10 cellular contexts compared by ENCODE assay signal in genomic region chr1:6448749-6449631, GRCh38. TPM values are rescaled to one million over a fixed set of nuclear protein-coding genes. Genes with fewer than 3 reads are reported as not detected.
DNase-seq lines count a peak whose midpoint lies in the region; ATAC-seq and TF ChIP-seq lines count a peak whose summit lies in the region.
"Had no signal": no experiment of that assay in that cellular context is flagged by ENCODE, and none has a peak within 500 bp of the region (broad histone marks: within the 10 kb centered on the region; RNA-seq: fewer than 3 reads in every experiment).

No MANE protein-coding gene starts in this region.

- no peaks in the 10 kb centered on the region for H3K36me3 ChIP-seq in SK-N-SH (replicated peaks in 1 of 2; ENCODE audit: control insufficient read depth in 1 of 2, insufficient read depth in 2 of 2, low read length in 1 of 2)

- H3K79me2 ChIP-seq in SK-N-SH (ENCODE audit: insufficient read depth) = no peaks in the 10 kb centered on the region

- no peaks in the 10 kb centered on the region for H3K36me3 Mint-ChIP-seq in glutamatergic neuron (ENCODE audit: unreplicated experiment)

- no peaks in the 10 kb centered on the region for H4K20me1 ChIP-seq in SK-N-SH (ENCODE audit: insufficient read depth)

- H3F3A ChIP-seq in SK-N-SH (replicated peaks; ENCODE audit: insufficient read depth) = no peaks in the 10 kb centered on the region

- H3K27ac Mint-ChIP-seq in glutamatergic neuron (ENCODE audit: unreplicated experiment) = no peak overlapping the region

- H3K9me2 ChIP-seq in SK-N-SH = no peaks in the 10 kb centered on the region

- no peak overlapping the region for H3K9ac ChIP-seq in SK-N-SH

- H3K9me3 Mint-ChIP-seq in glutamatergic neuron (ENCODE audit: unreplicated experiment) = peaks cover 3% of the 10 kb centered on the region

- peaks cover 44% of the 10 kb centered on the region for H3K27me3 ChIP-seq in SK-N-SH (ENCODE audit: insufficient read depth)

- POLR2A ChIA-PET in SK-N-SH (lab: Yijun Ruan, JAX) = no interaction called here

- H3K4me3 Mint-ChIP-seq in glutamatergic neuron (ENCODE audit: unreplicated experiment) = peak overlapping the region; percentile 63

- H3K4me1 Mint-ChIP-seq in glutamatergic neuron (ENCODE audit: low read depth, unreplicated experiment) = peaks cover 16% of the 10 kb centered on the region

- CTCF ChIA-PET in SK-N-SH (lab: Yijun Ruan, JAX) = interaction anchor here (0.7 to 6.8 kb wide), 12 partner anchors 10 to 202 kb away, joined by 3 to 70 read pairs (median 4); partner anchors contain the start of genes NOL9 and TAS1R1

- DNase-seq in activated CD4-positive, CD25-positive, alpha-beta regulatory T cell (lab: John Stamatoyannopoulos, UW) = no peak
- DNase-seq in SK-N-SH = peak; percentile 78
- peak; percentile 75 for DNase-seq in glutamatergic neuron
- DNase-seq in stimulated activated naive CD4-positive, alpha-beta T cell (lab: John Stamatoyannopoulos, UW) = peak in 4 of 6 experiments; percentile 25 to 40 (median 28)
- DNase-seq in kidney glomerular epithelial cell (lab: John Stamatoyannopoulos, UW) = no peak
- DNase-seq in GDM1 (lab: John Stamatoyannopoulos, UW) = no peak
- no peak for DNase-seq in stimulated activated CD4-positive, alpha-beta T cell treated with anti-CD3 and anti-CD28 coated beads, Interleukin-12 subunit alpha, Interleukin-12 subunit beta, amount 100 ng/mL, for 4 hours
- DNase-seq: DND-41 had no signal

- no peak overlapping the region for H3K27ac ChIP-seq in SK-N-SH (ENCODE audit: low read depth in 2 of 2, low read length in 1 of 2)
- H3K27ac ChIP-seq: dorsolateral prefrontal cortex had no signal

- no peak for TF ChIP-seq EP300 in SK-N-SH (IDR thresholded peaks at IDR 0.05; ENCODE audit: borderline replicate concordance in 1 of 2, low read depth in 1 of 2, low read length in 1 of 2)

- no peak overlapping the region for H2AFZ ChIP-seq in SK-N-SH (ENCODE audit: low read depth)

- WGBS in SK-N-SH (ENCODE audit: low lambda C conversion rate) = 40% methylated on average over 9 of the region's 66 CpGs

- H3K4me1 ChIP-seq in SK-N-SH (ENCODE audit: control insufficient read depth in 1 of 2, insufficient read depth in 2 of 2, low read depth in 1 of 2, low read length in 1 of 2) = no peaks in the 10 kb centered on the region; a peak in 1 of 4 replicates

- H3K4me2 ChIP-seq in SK-N-SH = no peak overlapping the region

- TF ChIP-seq RAD21 in SK-N-SH (IDR thresholded peaks at IDR 0.05; ENCODE audit: low read length) = no peak

- H3K4me3 ChIP-seq in SK-N-SH (ENCODE audit: low read depth in 2 of 2, low read length in 1 of 2) = peak overlapping the region in 1 of 2 experiments; percentile 12; a peak in 1 of 4 replicates

- H3K27me3 Mint-ChIP-seq in glutamatergic neuron (ENCODE audit: unreplicated experiment) = peaks cover 25% of the 10 kb centered on the region

- peak; percentile 14 to 33 for ATAC-seq in activated CD4-positive, CD25-positive, alpha-beta regulatory T cell treated with anti-CD3 and anti-CD28 coated beads, Interleukin-2, amount 50 U/mL, for 24 hours

- no peaks in the 10 kb centered on the region for H3K9me3 ChIP-seq in SK-N-SH

- TF ChIP-seq CTCF in SK-N-SH (IDR thresholded peaks at IDR 0.05) (no peak), glutamatergic neuron (IDR thresholded peaks at IDR 0.05; ENCODE audit: partially characterized antibody, unreplicated experiment) (no peak)

TF ChIP-seq in SK-N-SH, 30 proteins besides CTCF, POLR2A, EP300 and RAD21:
- TF ChIP-seq YY1 (IDR thresholded peaks at IDR 0.05; ENCODE audit: low read depth) = no peak
- no peak for TF ChIP-seq MAX (IDR thresholded peaks at IDR 0.05; ENCODE audit: low read depth)
- TF ChIP-seq ELF1 (IDR thresholded peaks at IDR 0.05) = no peak

RNA-seq across cellular contexts. Expression of gene TNFRSF25, which starts 17.0 kb away (rescaled TPM):
- 20.8 TPM in 2 replicates for polyA plus RNA-seq in SK-N-SH (2012; rRNA removed)
- 2.6 and 5.2 TPM in 2 replicates for polyA plus RNA-seq in SK-N-SH (2012; cell fraction: cytosol; rRNA removed)
- 170 and 223 TPM in 2 replicates for polyA plus RNA-seq in SK-N-SH (2012; cell fraction: nucleus; rRNA removed)
- 47.5 TPM for total RNA-seq in glutamatergic neuron (ENCODE audit: unreplicated experiment)

RNA-seq across cellular contexts. Expression of gene ESPN, which starts 24.4 kb away (rescaled TPM):
- polyA plus RNA-seq in SK-N-SH (2012; rRNA removed) = 0.13 and 0.33 TPM in 2 replicates
- polyA plus RNA-seq in SK-N-SH (2012; cell fraction: cytosol; rRNA removed) = 0.04 and 0.06 TPM in 2 replicates
- polyA plus RNA-seq in SK-N-SH (2012; cell fraction: nucleus; rRNA removed) = 0.38 and 0.50 TPM in 2 replicates
- 25.7 TPM for total RNA-seq in glutamatergic neuron (ENCODE audit: unreplicated experiment)

RNA-seq across cellular contexts. Expression of gene HES2, which starts 29.3 kb away (rescaled TPM):
- polyA plus RNA-seq in SK-N-SH (2012; rRNA removed) = 0.03 TPM in 2 replicates
- 0.06 and 0.09 TPM in 2 replicates for polyA plus RNA-seq in SK-N-SH (2012; cell fraction: cytosol; rRNA removed)
- polyA plus RNA-seq in SK-N-SH (2012; cell fraction: nucleus; rRNA removed) = 0.10 and 0.11 TPM in 2 replicates
- 54.6 TPM for total RNA-seq in glutamatergic neuron (ENCODE audit: unreplicated experiment)

RNA-seq across cellular contexts. Expression of gene PLEKHG5, which starts 42.5 kb away (rescaled TPM):
- polyA plus RNA-seq in SK-N-SH (2012; rRNA removed) = 14.7 and 14.9 TPM in 2 replicates
- polyA plus RNA-seq in SK-N-SH (2012; cell fraction: cytosol; rRNA removed) = 3.4 and 5.7 TPM in 2 replicates
- 86.5 and 98.6 TPM in 2 replicates for polyA plus RNA-seq in SK-N-SH (2012; cell fraction: nucleus; rRNA removed)
- 53.0 TPM for total RNA-seq in glutamatergic neuron (ENCODE audit: unreplicated experiment)

RNA-seq across cellular contexts. Expression of gene ACOT7, which starts 55.4 kb away (rescaled TPM):
- 225 and 289 TPM in 2 replicates for polyA plus RNA-seq in SK-N-SH (2012; rRNA removed)
- polyA plus RNA-seq in SK-N-SH (2012; cell fraction: cytosol; rRNA removed) = 134 and 197 TPM in 2 replicates
- polyA plus RNA-seq in SK-N-SH (2012; cell fraction: nucleus; rRNA removed) = 168 and 199 TPM in 2 replicates
- 175 TPM for total RNA-seq in glutamatergic neuron (ENCODE audit: unreplicated experiment)

Comparison
In these comparisons a context has a peak if more than half of its experiments do, and no peak if none do; other contexts are left out.
1. DNase-seq: peak in SK-N-SH (single experiment), glutamatergic neuron (single experiment) and stimulated activated naive CD4-positive, alpha-beta T cell (4 of 6); none in activated CD4-positive, CD25-positive, alpha-beta regulatory T cell (0 of 4), kidney glomerular epithelial cell (single experiment), GDM1 (single experiment) and stimulated activated CD4-positive, alpha-beta T cell treated with anti-CD3 and anti-CD28 coated beads, Interleukin-12 subunit alpha, Interleukin-12 subunit beta, amount 100 ng/mL, for 4 hours (single experiment).